15 cellular contexts compared by ENCODE assay signal in genomic region chr7:64881461-64882287, GRCh38. TPM values are rescaled to one million over a fixed set of nuclear protein-coding genes. Genes with fewer than 3 reads are reported as not detected.
DNase-seq lines count a peak whose midpoint lies in the region; ATAC-seq, FAIRE-seq and TF ChIP-seq lines count a peak whose summit lies in the region.
"Had no signal": no experiment of that assay in that cellular context is flagged by ENCODE, and none has a peak within 500 bp of the region (broad histone marks: within the 10 kb centered on the region; RNA-seq: fewer than 3 reads in every experiment).

No MANE protein-coding gene starts in this region.

- TF ChIP-seq CTCF in bronchial epithelial cell (IDR thresholded peaks at IDR 0.05; ENCODE audit: insufficient read depth, low read length, severe bottlenecking): no peak
- no peak for TF ChIP-seq CTCF in lung (IDR thresholded peaks at IDR 0.05; ENCODE audit: control extremely low read depth, extremely low read depth)
- no peak for TF ChIP-seq CTCF in thoracic aorta (IDR thresholded peaks at IDR 0.05)

- DNase-seq in activated CD8-positive, alpha-beta memory T cell treated with anti-CD3 and anti-CD28 coated beads for 24 hours: peak; percentile 45
- DNase-seq in activated CD8-positive, alpha-beta memory T cell treated with anti-CD3 and anti-CD28 coated beads, Interleukin-2, amount 10 ng/mL, durations not matched to agents 7 days and 5 days: no peak
- DNase-seq in bronchial epithelial cell (ENCODE audit: low read depth) (no peak), lung (ENCODE audit: low spot score) (peak; percentile 21), thoracic aorta (ENCODE audit: low spot score) (no peak), NCI-H128 (lab: John Stamatoyannopoulos, UW; ENCODE audit: unreplicated experiment) (no peak), dedifferentiated amniotic fluid mesenchymal stem cell (ENCODE audit: extremely low spot score) (no peak)
- DNase-seq in activated CD4-positive, alpha-beta T cell treated with anti-CD3 and anti-CD28 coated beads for 1 hour: no peak
- DNase-seq: activated CD8-positive, alpha-beta memory T cell treated with anti-CD3 and anti-CD28 coated beads, Interleukin-2, amount 50 U/mL, for 4 hours; brain microvascular endothelial cell; NCI-H1694 treated with DMSO at 0.1 percent for 48 hours; T-helper 17 cell had no signal

- H3K4me1 ChIP-seq in lung (ENCODE audit: control insufficient read depth in 2 of 2, insufficient read depth in 2 of 2, low read length in 2 of 2) (peaks cover 0 to 6% of the 10 kb centered on the region in 2 donors), thoracic aorta (ENCODE audit: control insufficient read depth in 1 of 2, low read depth in 2 of 2) (peaks cover 0 to 13% of the 10 kb centered on the region in 2 donors)
- H3K4me1 ChIP-seq: A549 had no signal

- no peaks in the 10 kb centered on the region for H3K36me3 ChIP-seq in bronchial epithelial cell (ENCODE audit: control insufficient read depth, insufficient read depth, low read length)
- no peaks in the 10 kb centered on the region for H3K36me3 ChIP-seq in lung (ENCODE audit: control insufficient read depth in 2 of 2, insufficient read depth in 2 of 2, low read length in 2 of 2)
- H3K36me3 ChIP-seq in thoracic aorta: no peaks in the 10 kb centered on the region
- H3K36me3 ChIP-seq: brain microvascular endothelial cell, left lung had no signal

- H3K4me1 Mint-ChIP-seq in activated CD8-positive, alpha-beta memory T cell treated with anti-CD3 and anti-CD28 coated beads, Interleukin-2, amount 10 ng/mL, durations not matched to agents 7 days and 5 days: peaks cover 17% of the 10 kb centered on the region

- H3K27ac ChIP-seq in lung (ENCODE audit: low read depth in 1 of 2, low read length in 1 of 2) (no peak overlapping the region), thoracic aorta (no peak overlapping the region)
- H3K27ac ChIP-seq: A549, brain microvascular endothelial cell, left lung had no signal

- H3K27me3 Mint-ChIP-seq in activated CD8-positive, alpha-beta memory T cell treated with anti-CD3 and anti-CD28 coated beads, Interleukin-2, amount 10 ng/mL, durations not matched to agents 7 days and 5 days: peaks cover 40% of the 10 kb centered on the region

- no peak overlapping the region for H3K4me3 Mint-ChIP-seq in activated CD8-positive, alpha-beta memory T cell treated with anti-CD3 and anti-CD28 coated beads, Interleukin-2, amount 10 ng/mL, durations not matched to agents 7 days and 5 days

- peaks cover 0 to 22% of the 10 kb centered on the region in 2 donors for H3K9me3 ChIP-seq in lung (ENCODE audit: control insufficient read depth in 2 of 2, insufficient read depth in 1 of 2, low read length in 1 of 2)
- H3K9me3 ChIP-seq in thoracic aorta: no peaks in the 10 kb centered on the region

- H3K36me3 Mint-ChIP-seq in activated CD8-positive, alpha-beta memory T cell treated with anti-CD3 and anti-CD28 coated beads, Interleukin-2, amount 10 ng/mL, durations not matched to agents 7 days and 5 days: peaks cover 1% of the 10 kb centered on the region

- H3K27ac Mint-ChIP-seq in activated CD8-positive, alpha-beta memory T cell treated with anti-CD3 and anti-CD28 coated beads, Interleukin-2, amount 10 ng/mL, durations not matched to agents 7 days and 5 days: no peak overlapping the region
- H3K27ac Mint-ChIP-seq: T-helper 17 cell had no signal

- H3K27me3 ChIP-seq in bronchial epithelial cell (ENCODE audit: control insufficient read depth, insufficient read depth, low read length): no peaks in the 10 kb centered on the region
- no peaks in the 10 kb centered on the region for H3K27me3 ChIP-seq in lung (ENCODE audit: control insufficient read depth, insufficient read depth)
- no peaks in the 10 kb centered on the region for H3K27me3 ChIP-seq in thoracic aorta (replicated peaks; ENCODE audit: insufficient read depth)
- H3K27me3 ChIP-seq: brain microvascular endothelial cell had no signal

- H3K9me3 Mint-ChIP-seq in activated CD8-positive, alpha-beta memory T cell treated with anti-CD3 and anti-CD28 coated beads, Interleukin-2, amount 10 ng/mL, durations not matched to agents 7 days and 5 days (ENCODE audit: low read depth): peaks cover 2% of the 10 kb centered on the region

- CTCF ChIA-PET in activated CD8-positive, alpha-beta memory T cell treated with anti-CD3 and anti-CD28 coated beads, Interleukin-2, amount 10 ng/mL, durations not matched to agents 7 days and 5 days (lab: Charles Lee): no interaction called here

- WGBS in lung, 2 donors: 78 to 79% methylated on average over 26 of the region's 26 CpGs

- peak; percentile 7 for FAIRE-seq in bronchial epithelial cell (lab: Jason Lieb, UNC)
- FAIRE-seq: A549, HepG2 had no signal

- no peak overlapping the region for H3K4me3 ChIP-seq in bronchial epithelial cell (ENCODE audit: low read depth, low read length)
- no peak overlapping the region for H3K4me3 ChIP-seq in lung
- peak overlapping the region; percentile 78 for H3K4me3 ChIP-seq in thoracic aorta
- H3K4me3 ChIP-seq: A549 had no signal

- no peak for ATAC-seq in activated CD8-positive, alpha-beta memory T cell treated with anti-CD3 and anti-CD28 coated beads, Interleukin-2, amount 10 ng/mL, durations not matched to agents 7 days and 5 days
- ATAC-seq in lung (ENCODE audit: insufficient read depth, low FRiP score) (no peak), thoracic aorta (ENCODE audit: insufficient number of reproducible peaks, low FRiP score, low read depth) (no peak)
- ATAC-seq: A549, HepG2 had no signal

RNA-seq across cellular contexts. Expression of gene ZNF273, which starts 21.4 kb away (rescaled TPM):
- total RNA-seq in activated CD8-positive, alpha-beta memory T cell treated with anti-CD3 and anti-CD28 coated beads, Interleukin-2, amount 10 ng/mL, durations not matched to agents 7 days and 5 days: 10 to 100 TPM in 1 of 2 experiments, 1 to 10 TPM in 1; 8.4 to 13.6 TPM
- total RNA-seq in bronchial epithelial cell (2.6 and 3.1 TPM in 2 replicates), lung (10 to 100 TPM; 12.4 to 15.7 TPM), thoracic aorta (1 to 10 TPM; 6.6 to 9.2 TPM)
- 1 to 10 TPM; 3.0 to 5.0 TPM for polyA plus RNA-seq in lung

Comparison
In these comparisons a context has a peak if more than half of its experiments do, and no peak if none do; other contexts are left out.
1. DNase-seq: peak in activated CD8-positive, alpha-beta memory T cell treated with anti-CD3 and anti-CD28 coated beads for 24 hours (single experiment) and lung (single experiment); none in activated CD8-positive, alpha-beta memory T cell treated with anti-CD3 and anti-CD28 coated beads, Interleukin-2, amount 10 ng/mL, durations not matched to agents 7 days and 5 days (single experiment), bronchial epithelial cell (single experiment), thoracic aorta (single experiment), activated CD4-positive, alpha-beta T cell treated with anti-CD3 and anti-CD28 coated beads for 1 hour (single experiment), NCI-H128 (single experiment) and dedifferentiated amniotic fluid mesenchymal stem cell (single experiment).